In the genomic region with DNA sequence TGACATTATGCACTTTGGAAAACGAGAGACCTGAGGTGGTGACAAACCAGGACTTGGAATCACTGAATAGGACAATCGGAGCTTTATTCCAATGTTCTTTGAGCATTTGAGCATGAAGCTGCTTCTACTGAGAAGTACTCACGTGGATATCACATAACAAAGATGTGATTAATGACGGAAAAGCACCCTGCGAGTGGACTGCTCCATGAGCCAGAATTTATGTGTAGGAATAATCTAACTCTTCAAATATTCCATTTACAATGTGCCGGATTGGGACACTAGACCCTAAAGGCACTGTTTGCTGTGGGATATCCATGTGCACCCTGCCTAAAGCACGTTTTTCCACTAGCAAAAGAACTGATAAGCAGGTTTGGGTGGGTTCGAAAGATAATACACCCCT, we compare ENCODE assay signal across 8 cellular contexts. TPM values are rescaled to one million over a fixed set of nuclear protein-coding genes. Genes with fewer than 3 reads are reported as not detected.
DNase-seq lines count a peak whose midpoint lies in the region; ATAC-seq, FAIRE-seq and TF ChIP-seq lines count a peak whose summit lies in the region.

No MANE protein-coding gene starts in this region.

- no peak for TF ChIP-seq POLR2A in gastrocnemius medialis (IDR thresholded peaks at IDR 0.05)

- H3K27me3 ChIP-seq in gastrocnemius medialis = no peaks in the 10 kb centered on the region

- intact Hi-C loops in gastrocnemius medialis (cut with DNase I; ENCODE audit: low total_unique reads) = loop anchor here (2.0 to 5.0 kb wide), 4 partner anchors 56 to 1846 kb away; no protein-coding TSS in a partner anchor

- DNase-seq in NCI-H1417 (lab: John Stamatoyannopoulos, UW) (peak; percentile 43 to 66 (median 56)), NCI-H1417 treated with DMSO at 0.1 percent for 48 hours (lab: John Stamatoyannopoulos, UW) (no peak), SK-MEL-5 (ENCODE audit: low read depth, low spot score) (peak; percentile 90), frontal cortex (ENCODE audit: low spot score in 2 of 2) (peak; percentile 38 to 60), gastrocnemius medialis (no peak), GM03348 (ENCODE audit: low spot score) (no peak), GM19239 (ENCODE audit: insufficient read length, low spot score) (no peak)

- H3K36me3 ChIP-seq in gastrocnemius medialis = no peaks in the 10 kb centered on the region

- FAIRE-seq in frontal cortex (lab: Jason Lieb, UNC) (no peak), GM19239 (lab: Jason Lieb, UNC) (no peak)

- no peak for TF ChIP-seq CTCF in gastrocnemius medialis (IDR thresholded peaks at IDR 0.05 in 4 of 5, conservative IDR thresholded peaks at IDR 0.05 in 1 of 5)

- peak overlapping the region; percentile 89 to 100 (median 98) for H3K27ac ChIP-seq in gastrocnemius medialis

- H3K9me3 ChIP-seq in gastrocnemius medialis = no peaks in the 10 kb centered on the region

- peaks cover 22 to 28% of the 10 kb centered on the region in 2 donors for H3K4me1 ChIP-seq in gastrocnemius medialis

- peak overlapping the region in 3 of 4 donors; percentile 64 to 90 (median 74) for H3K4me3 ChIP-seq in gastrocnemius medialis

- peak in 1 of 2 donors; percentile 18 for ATAC-seq in gastrocnemius medialis
- no peak for ATAC-seq in GM19395 (IDR thresholded peaks at IDR 0.05; ENCODE audit: unreplicated experiment)

- in situ Hi-C loops in SK-MEL-5 (cut with HindIII; ENCODE audit: low pct_unique_long_range_greater_than_20kb, low sequenced_read_pairs) (no loop called here), gastrocnemius medialis (cut with MboI; ENCODE audit: low sequenced_read_pairs in 4 of 4) (loop anchor here in 2 of 4 donors (10.0 kb wide), 1 partner anchor 189 kb away; no protein-coding TSS in a partner anchor)

RNA-seq across cellular contexts. Expression of a gene that starts 0.9 kb away (rescaled TPM):
- total RNA-seq in SK-MEL-5 (2014; rRNA removed; shearing (Covaris generic)) = 13.9 and 15.1 TPM in 2 replicates
- 14.1 and 18.8 TPM in 2 replicates for polyA plus RNA-seq in SK-MEL-5 (2015; cell fraction: cytosol; rRNA removed)
- 5.1 and 6.1 TPM in 2 replicates for polyA plus RNA-seq in SK-MEL-5 (2015; cell fraction: nucleus; rRNA removed)
- 9.8 TPM for total RNA-seq in frontal cortex
- 10 to 100 TPM; 10.9 to 15.7 (median 13.3) TPM for total RNA-seq in gastrocnemius medialis

RNA-seq across cellular contexts. Expression of a gene that starts 48.1 kb away (rescaled TPM):
- 71.3 and 72.5 TPM in 2 replicates for total RNA-seq in SK-MEL-5 (2014; rRNA removed; shearing (Covaris generic))
- polyA plus RNA-seq in SK-MEL-5 (2015; cell fraction: cytosol; rRNA removed) = 35.7 and 46.6 TPM in 2 replicates
- polyA plus RNA-seq in SK-MEL-5 (2015; cell fraction: nucleus; rRNA removed) = 10.1 and 10.8 TPM in 2 replicates
- total RNA-seq in frontal cortex (35.9 TPM), gastrocnemius medialis (10 to 100 TPM in 3 of 4 donors, 1 to 10 TPM in 1; 6.3 to 13.6 (median 10.3) TPM)

Comparison
In these comparisons a context has a peak if more than half of its experiments do, and no peak if none do; other contexts are left out.
1. DNase-seq: peak in NCI-H1417 (3 of 3), SK-MEL-5 (single experiment) and frontal cortex (2 of 2); none in NCI-H1417 treated with DMSO at 0.1 percent for 48 hours (single experiment), gastrocnemius medialis (0 of 2), GM03348 (single experiment) and GM19239 (single experiment).